14 cellular contexts compared by ENCODE assay signal in the genomic region with DNA sequence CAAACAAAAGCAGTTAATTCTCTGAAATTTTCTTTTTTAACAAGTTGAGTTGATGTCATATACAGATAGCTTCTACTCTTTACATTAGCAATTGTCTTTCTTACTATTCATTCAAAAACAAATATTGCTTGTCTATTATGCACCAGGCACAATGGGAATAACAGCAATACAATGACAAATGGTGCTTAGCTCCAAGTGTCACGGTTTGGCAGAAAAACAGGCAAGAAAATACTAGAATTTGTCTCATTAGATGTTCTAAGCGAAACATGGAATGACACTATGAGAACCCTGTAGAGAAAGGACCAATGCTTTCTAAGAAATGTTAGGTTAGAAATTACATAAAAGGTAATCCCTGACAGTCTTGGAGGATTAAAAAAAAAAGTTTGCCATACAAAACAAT.
DNase-seq lines count a peak whose midpoint lies in the region; ATAC-seq lines count a peak whose summit lies in the region.
"Had no signal": no experiment of that assay in that cellular context is flagged by ENCODE, and none has a peak within 500 bp of the region (broad histone marks: within the 10 kb centered on the region; RNA-seq: fewer than 3 reads in every experiment).

No MANE protein-coding gene starts in this region.

- DNase-seq in NCI-H748 (lab: John Stamatoyannopoulos, UW; ENCODE audit: unreplicated experiment) (peak; percentile 28), NCI-H748 treated with DMSO at 0.1 percent for 48 hours (lab: John Stamatoyannopoulos, UW) (no peak), hippocampal formation (lab: John Stamatoyannopoulos, UW) (peak; percentile 17 to 64), pons (ENCODE audit: low spot score) (peak; percentile 97), Right ventricle myocardium superior (no peak)
- DNase-seq: 8988T; C1 segment of cervical spinal cord; Calu3; CD4-positive, alpha-beta T cell; DMS 273 treated with DMSO at 0.1 percent for 48 hours had no signal

- ATAC-seq in HG03039 (IDR thresholded peaks at IDR 0.05; ENCODE audit: unreplicated experiment) (no peak), GM19023 (IDR thresholded peaks at IDR 0.05; ENCODE audit: unreplicated experiment) (no peak), Right ventricle myocardium superior (ENCODE audit: poor library complexity) (no peak), HG03378 (IDR thresholded peaks at IDR 0.05; ENCODE audit: unreplicated experiment) (no peak)
- ATAC-seq: HCT116 had no signal

- intact Hi-C loops in Right ventricle myocardium superior (cut with DNase I) = no loop called here

Comparison
In these comparisons a context has a peak if more than half of its experiments do, and no peak if none do; other contexts are left out.
1. DNase-seq: peak in NCI-H748 (single experiment), hippocampal formation (2 of 2) and pons (single experiment); none in NCI-H748 treated with DMSO at 0.1 percent for 48 hours (single experiment) and Right ventricle myocardium superior (single experiment).